Comparison of ENCODE assay signal across 2 cellular contexts in genomic region chr1:11027316-11027715, GRCh38.
TF ChIP-seq lines count a peak whose summit lies in the region.

No MANE protein-coding gene starts in this region.

TF ChIP-seq in HepG2, 621 proteins besides CTCF, POLR2A, EP300 and RAD21:
- TF ChIP-seq RBM22 (optimal IDR thresholded peaks at IDR 0.05; ENCODE audit: low read length) (peak; percentile 15), ZNF749 (CRISPR knock-in tag; IDR thresholded peaks at IDR 0.05; ENCODE audit: borderline replicate concordance) (no peak), POLR2AphosphoS2 (IDR thresholded peaks at IDR 0.05; ENCODE audit: low read depth, low read length) (0 out of 2 replicates have a peak, but pooled peaks have one; percentile 14)
TF ChIP-seq in HepG2: peak in this region for 2.

TF ChIP-seq in WTC11, 78 proteins besides CTCF, POLR2A, EP300 and RAD21:
- no peak for TF ChIP-seq USF1 (CRISPR knock-in tag; IDR thresholded peaks at IDR 0.05)
- TF ChIP-seq CBFB (CRISPR knock-in tag; IDR thresholded peaks at IDR 0.05; ENCODE audit: low read depth) = no peak
